25 cellular contexts compared by ENCODE assay signal in genomic region chr14:89373185-89373584, GRCh38. TPM values are rescaled to one million over a fixed set of nuclear protein-coding genes. Genes with fewer than 3 reads are reported as not detected.
DNase-seq lines count a peak whose midpoint lies in the region; ATAC-seq, FAIRE-seq and TF ChIP-seq lines count a peak whose summit lies in the region.
"Had no signal": no experiment of that assay in that cellular context is flagged by ENCODE, and none has a peak within 500 bp of the region (broad histone marks: within the 10 kb centered on the region; RNA-seq: fewer than 3 reads in every experiment).

No MANE protein-coding gene starts in this region.

- no peak for DNase-seq in CD4-positive, alpha-beta T cell
- DNase-seq in HFFc6 (no peak), bronchial epithelial cell (ENCODE audit: low read depth) (peak; percentile 71), memory B cell (ENCODE audit: low spot score in 2 of 2) (no peak), cortex of kidney (lab: John Stamatoyannopoulos, UW) (no peak), sigmoid colon (no peak), HAP-1 (ENCODE audit: low spot score in 2 of 2) (no peak)
- no peak for DNase-seq in stimulated activated naive CD4-positive, alpha-beta T cell (lab: John Stamatoyannopoulos, UW)
- DNase-seq: activated CD4-positive, alpha-beta T cell treated with anti-CD3 and anti-CD28 coated beads, Interleukin-2, amount 50 U/mL, for 48 hours; body of pancreas; CD4-positive, CD25-positive, alpha-beta regulatory T cell; DMS 273 treated with DMSO at 0.1 percent for 48 hours; effector memory CD4-positive, alpha-beta T cell; gastrocnemius medialis; hypothalamus; MV-4-11; NCI-H526 treated with DMSO at 0.1 percent for 48 hours; right lobe of liver; T-helper 9 cell; transverse colon had no signal

- H3K4me1 ChIP-seq in sigmoid colon = peaks cover 0 to 49% (median 40%) of the 10 kb centered on the region in 4 donors
- no peaks in the 10 kb centered on the region for H3K4me1 ChIP-seq in HAP-1

- peaks cover 49% of the 10 kb centered on the region for H3K36me3 Mint-ChIP-seq in CD4-positive, alpha-beta T cell (ENCODE audit: low read depth)
- H3K36me3 Mint-ChIP-seq in HFFc6 (ENCODE audit: low read depth) = no peaks in the 10 kb centered on the region
- H3K36me3 Mint-ChIP-seq in memory B cell = peaks cover 4% of the 10 kb centered on the region

- H3K27me3 Mint-ChIP-seq in CD4-positive, alpha-beta T cell = no peaks in the 10 kb centered on the region
- H3K27me3 Mint-ChIP-seq in HFFc6 (ENCODE audit: insufficient read depth) = no peaks in the 10 kb centered on the region; the same call in none of the 2 replicates
- H3K27me3 Mint-ChIP-seq in memory B cell = no peaks in the 10 kb centered on the region
- H3K27me3 Mint-ChIP-seq: CD4-positive, CD25-positive, alpha-beta regulatory T cell had no signal

- H3K4me3 ChIP-seq in bronchial epithelial cell (ENCODE audit: low read depth, low read length) (no peak overlapping the region), sigmoid colon (no peak overlapping the region), HAP-1 (no peak overlapping the region)
- H3K4me3 ChIP-seq: body of pancreas, esophagus muscularis mucosa, gastrocnemius medialis, neural progenitor cell, right lobe of liver, SK-N-MC, transverse colon had no signal

- ATAC-seq in CD4-positive, alpha-beta T cell (ENCODE audit: poor library complexity) = no peak
- no peak for ATAC-seq in memory B cell (ENCODE audit: low read depth)
- ATAC-seq: body of pancreas, gastrocnemius medialis, right lobe of liver had no signal

- no peak for FAIRE-seq in bronchial epithelial cell (lab: Jason Lieb, UNC)
- FAIRE-seq: HTR-8/SVneo had no signal

- CTCF ChIA-PET in CD4-positive, alpha-beta T cell (lab: Charles Lee) = no interaction called here

- in situ Hi-C loops in HAP-1 (cut with MboI; ENCODE audit: low sequenced_read_pairs) = no loop called here

- TF ChIP-seq POLR2A in sigmoid colon (IDR thresholded peaks at IDR 0.05) = no peak

- no peak for TF ChIP-seq EP300 in sigmoid colon (IDR thresholded peaks at IDR 0.05)

- no peaks in the 10 kb centered on the region for H3K9me3 Mint-ChIP-seq in CD4-positive, alpha-beta T cell
- H3K9me3 Mint-ChIP-seq in HFFc6 (no peaks in the 10 kb centered on the region), memory B cell (no peaks in the 10 kb centered on the region)

- H3K27ac ChIP-seq in CD4-positive, alpha-beta T cell (ENCODE audit: low read depth, low read length) = no peak overlapping the region
- H3K27ac ChIP-seq in sigmoid colon = no peak overlapping the region
- H3K27ac ChIP-seq: body of pancreas, esophagus muscularis mucosa, gastrocnemius medialis, KMS-11, neural progenitor cell, right lobe of liver, SK-N-MC, transverse colon had no signal

- no peaks in the 10 kb centered on the region for H3K27me3 ChIP-seq in CD4-positive, alpha-beta T cell (ENCODE audit: control insufficient read depth, insufficient read depth, low read length)
- H3K27me3 ChIP-seq in bronchial epithelial cell (ENCODE audit: control insufficient read depth, insufficient read depth, low read length) (no peaks in the 10 kb centered on the region), sigmoid colon (no peaks in the 10 kb centered on the region), HAP-1 (ENCODE audit: low read depth) (no peaks in the 10 kb centered on the region)
- H3K27me3 ChIP-seq: body of pancreas, esophagus muscularis mucosa, gastrocnemius medialis, neural progenitor cell, right lobe of liver, transverse colon had no signal

- H3K4me1 Mint-ChIP-seq in CD4-positive, alpha-beta T cell (ENCODE audit: low read depth) = peaks cover 67% of the 10 kb centered on the region
- H3K4me1 Mint-ChIP-seq in HFFc6 (ENCODE audit: low read depth) = peaks cover 58% of the 10 kb centered on the region
- peaks cover 36% of the 10 kb centered on the region for H3K4me1 Mint-ChIP-seq in memory B cell

- peak overlapping the region; percentile 66 for H3K27ac Mint-ChIP-seq in CD4-positive, alpha-beta T cell
- H3K27ac Mint-ChIP-seq in HFFc6 (peak overlapping the region; percentile 55), memory B cell (peak overlapping the region; percentile 51)
- H3K27ac Mint-ChIP-seq: CD4-positive, CD25-positive, alpha-beta regulatory T cell; neural progenitor cell had no signal

- no peaks in the 10 kb centered on the region for H3K9me3 ChIP-seq in CD4-positive, alpha-beta T cell (ENCODE audit: control insufficient read depth, low read length)
- no peaks in the 10 kb centered on the region for H3K9me3 ChIP-seq in sigmoid colon
- H3K9me3 ChIP-seq in HAP-1 = no peaks in the 10 kb centered on the region
- H3K9me3 ChIP-seq: body of pancreas, esophagus muscularis mucosa, gastrocnemius medialis, right lobe of liver, transverse colon had no signal

- 89 to 93% methylated on average over 2 of the region's 2 CpGs for WGBS in sigmoid colon, 2 donors

- no peak for TF ChIP-seq CTCF in CD4-positive, alpha-beta T cell (IDR thresholded peaks at IDR 0.05)
- no peak for TF ChIP-seq CTCF in HFFc6 (IDR thresholded peaks at IDR 0.05)
- TF ChIP-seq CTCF in bronchial epithelial cell (IDR thresholded peaks at IDR 0.05; ENCODE audit: insufficient read depth, low read length, severe bottlenecking) = no peak
- TF ChIP-seq CTCF in sigmoid colon (IDR thresholded peaks at IDR 0.05) = no peak

- H3K36me3 ChIP-seq in bronchial epithelial cell (ENCODE audit: control insufficient read depth, insufficient read depth, low read length) (no peaks in the 10 kb centered on the region), sigmoid colon (no peaks in the 10 kb centered on the region), HAP-1 (replicated peaks) (no peaks in the 10 kb centered on the region)
- H3K36me3 ChIP-seq: esophagus muscularis mucosa, gastrocnemius medialis, neural progenitor cell, right lobe of liver, transverse colon had no signal

- intact Hi-C loops in CD4-positive, alpha-beta T cell (cut with DNase I, micrococcal nuclease) = loop anchor here in 1 of 2 experiments (5.0 kb wide), 1 partner anchor 39 kb away; no protein-coding TSS in a partner anchor
- intact Hi-C loops in sigmoid colon (cut with DNase I) = no loop called here

- POLR2A ChIA-PET in CD4-positive, alpha-beta T cell (lab: Charles Lee) = no interaction called here

- H3K4me3 Mint-ChIP-seq in CD4-positive, alpha-beta T cell = no peak overlapping the region
- H3K4me3 Mint-ChIP-seq in HFFc6 (no peak overlapping the region), memory B cell (peak overlapping the region; percentile 39)
- H3K4me3 Mint-ChIP-seq: neural progenitor cell had no signal

RNA-seq across cellular contexts. Expression of gene FOXN3, which starts 43.8 kb away (rescaled TPM):
- total RNA-seq in CD4-positive, alpha-beta T cell = 100 to 1,000 TPM; 124 to 127 TPM
- 10 to 100 TPM; 31.9 to 43.4 (median 37.9) TPM for total RNA-seq in HFFc6 (2021; fragmentation: NEBNext Ultra II Directional; extraction: Animal tissue kit (Norgen Biotek cat#: 25700))
- 5.8 and 7.8 TPM in 2 replicates for total RNA-seq in bronchial epithelial cell
- 100 to 1,000 TPM; 104 to 146 (median 113) TPM for total RNA-seq in sigmoid colon
- 10 to 100 TPM; 24.6 to 33.6 (median 25.7) TPM for polyA plus RNA-seq in sigmoid colon
